ENCODE assay signal across 8 cellular contexts in the genomic region with DNA sequence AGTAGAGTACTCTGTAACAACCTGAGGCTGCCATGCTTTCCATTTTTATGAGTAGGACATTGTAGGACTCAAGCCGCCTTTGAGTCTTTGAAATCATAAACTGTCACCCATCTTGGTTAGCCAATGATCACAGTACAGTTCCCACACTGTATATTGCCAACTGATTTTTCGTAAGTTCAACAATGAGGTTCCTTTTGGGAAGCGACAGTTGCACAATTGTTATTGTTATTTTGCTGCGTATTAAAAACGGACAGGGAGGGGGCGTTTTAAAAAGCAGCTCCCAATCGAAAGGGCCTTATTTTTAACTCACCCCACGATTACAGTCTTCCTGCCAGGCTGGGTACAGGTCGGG. TPM values are rescaled to one million over a fixed set of nuclear protein-coding genes. Genes with fewer than 3 reads are reported as not detected.
A peak's percentile ranks its signal among the peaks of the same experiment; 100 is the strongest.
DNase-seq lines count a peak whose midpoint lies in the region; ATAC-seq and TF ChIP-seq lines count a peak whose summit lies in the region.

No MANE protein-coding gene starts in this region.

- H3K27me3 ChIP-seq in BLaER1, result peaks cover 20% of the 10 kb centered on the region
- peaks cover 25% of the 10 kb centered on the region for H3K27me3 ChIP-seq in HL-60 (ENCODE audit: insufficient read depth, poor library complexity, severe bottlenecking)
- H3K27me3 ChIP-seq in body of pancreas, result no peaks in the 10 kb centered on the region
- H3K27me3 ChIP-seq in layer of hippocampus (ENCODE audit: control insufficient read depth, insufficient read depth, low read length), result no peaks in the 10 kb centered on the region

- H3K36me3 ChIP-seq in BLaER1 (no peaks in the 10 kb centered on the region), body of pancreas (replicated peaks in 1 of 2; ENCODE audit: insufficient read depth in 1 of 2, low read depth in 2 of 2) (no peaks in the 10 kb centered on the region)

- H4K20me1 ChIP-seq in BLaER1, result no peaks in the 10 kb centered on the region

- H3K9ac ChIP-seq in BLaER1, result peak overlapping the region; percentile 63

- peak overlapping the region; percentile 74 for H3K4me3 ChIP-seq in BLaER1
- peak overlapping the region; percentile 68 for H3K4me3 ChIP-seq in HL-60 (replicated peaks; ENCODE audit: insufficient read depth, low read length)
- peak overlapping the region; percentile 40 to 68 for H3K4me3 ChIP-seq in body of pancreas

- peaks cover 11% of the 10 kb centered on the region for H3K9me3 ChIP-seq in BLaER1
- H3K9me3 ChIP-seq in body of pancreas, result no peaks in the 10 kb centered on the region

- H3K4me2 ChIP-seq in BLaER1, result peak overlapping the region; percentile 76

- 5 to 6% methylated on average over 7 to 9 of the region's 9 CpGs for WGBS in body of pancreas, 2 donors

- DNase-seq in HL-60 (ENCODE audit: low read depth in 1 of 2, low spot score in 1 of 2) (peak in 1 of 2 experiments; percentile 24), body of pancreas (peak in 1 of 4 donors; percentile 48), SK-N-DZ (ENCODE audit: low spot score) (no peak)
- no peak for DNase-seq in stimulated activated CD4-positive, alpha-beta T cell treated with anti-CD3 and anti-CD28 coated beads, Interleukin-4, amount 100 ng/mL, for 1 hour

- H3K4me1 ChIP-seq in BLaER1 (peaks cover 6% of the 10 kb centered on the region; the same call in 1 of the 2 replicates), body of pancreas (peaks cover 18% of the 10 kb centered on the region)

- no peak for TF ChIP-seq POLR2A in body of pancreas (IDR thresholded peaks at IDR 0.05)

- ATAC-seq in body of pancreas (peak; percentile 4), HG03097 (IDR thresholded peaks at IDR 0.05; ENCODE audit: low FRiP score, unreplicated experiment) (no peak)

- H3K27ac ChIP-seq in BLaER1 (no peak overlapping the region), HL-60 (replicated peaks) (no peak overlapping the region), body of pancreas (peak overlapping the region; percentile 52 to 90 (median 84)), layer of hippocampus (ENCODE audit: low read depth, low read length) (peak overlapping the region; percentile 88), temporal lobe (ENCODE audit: low read depth, low read length) (peak overlapping the region; percentile 93)

- intact Hi-C loops in body of pancreas (cut with DNase I), result no loop called here

- no peak for TF ChIP-seq CTCF in HL-60 (IDR thresholded peaks at IDR 0.05; ENCODE audit: insufficient read depth, low read length)
- TF ChIP-seq CTCF in body of pancreas (IDR thresholded peaks at IDR 0.05), result no peak

RNA-seq across cellular contexts. Expression of gene SLC46A3, which starts 0.6 kb away (rescaled TPM):
- total RNA-seq in body of pancreas (10 to 100 TPM in 1 of 2 donors, 1 to 10 TPM in 1; 6.6 to 11.7 TPM), temporal lobe (2.2 TPM)
- 0.05 and 0.43 TPM in 2 replicates for polyA plus RNA-seq in SK-N-DZ (2014; cell fraction: cytosol; rRNA removed)
- polyA plus RNA-seq in SK-N-DZ (2014; cell fraction: nucleus; rRNA removed), result 0.09 and 0.65 TPM in 2 replicates

RNA-seq across cellular contexts. Expression of gene POMP, which starts 59.2 kb away (rescaled TPM):
- total RNA-seq in body of pancreas (10 to 100 TPM; 10.6 to 39.9 TPM), temporal lobe (43.8 TPM)
- 73.4 and 83.5 TPM in 2 replicates for polyA plus RNA-seq in SK-N-DZ (2014; cell fraction: cytosol; rRNA removed)
- polyA plus RNA-seq in SK-N-DZ (2014; cell fraction: nucleus; rRNA removed), result 43.1 and 71.6 TPM in 2 replicates

Comparison
In these comparisons a context has a peak if more than half of its experiments do, and no peak if none do; other contexts are left out.
1. H3K27ac ChIP-seq: peak in body of pancreas (4 of 4), layer of hippocampus (single experiment) and temporal lobe (single experiment); none in BLaER1 (single experiment) and HL-60 (single experiment).
2. Peak in every context shown above with its lines, with median percentiles within 50 percentile points of each other: H3K4me3 ChIP-seq.